In the genomic region with DNA sequence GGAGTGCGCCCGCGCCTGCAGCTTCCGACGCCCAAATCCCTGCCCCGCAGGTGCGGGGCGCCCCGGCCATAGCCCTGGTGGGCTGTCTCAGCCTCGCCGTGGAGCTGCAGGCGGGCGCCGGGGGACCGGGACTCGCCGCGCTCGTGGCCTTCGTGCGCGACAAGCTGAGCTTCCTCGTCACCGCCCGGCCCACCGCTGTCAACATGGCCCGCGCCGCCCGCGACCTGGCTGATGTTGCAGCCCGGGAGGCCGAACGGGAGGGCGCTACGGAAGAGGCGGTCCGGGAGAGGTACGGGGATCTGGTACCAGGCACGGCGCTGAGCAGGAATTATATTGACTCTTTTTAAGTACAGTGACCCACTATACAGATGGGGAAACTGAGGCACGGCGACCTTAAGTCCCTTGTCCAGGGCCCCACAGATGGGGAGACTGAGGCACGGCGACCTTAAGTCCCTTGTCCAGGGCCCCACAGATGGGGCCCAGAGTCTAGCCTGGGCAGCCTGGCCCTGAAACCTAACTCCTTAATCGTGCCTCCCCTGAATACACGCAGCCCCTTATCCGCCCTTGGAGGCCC, we compare ENCODE assay signal across 8 cellular contexts. TPM values are rescaled to one million over a fixed set of nuclear protein-coding genes. Genes with fewer than 3 reads are reported as not detected.
DNase-seq lines count a peak whose midpoint lies in the region; ATAC-seq, FAIRE-seq and TF ChIP-seq lines count a peak whose summit lies in the region.

No MANE protein-coding gene starts in this region.

- H3K4me1 Mint-ChIP-seq in activated CD4-positive, alpha-beta memory T cell treated with anti-CD3 and anti-CD28 coated beads, Interleukin-2, amount 10 ng/mL, durations not matched to agents 7 days and 5 days, result peaks cover 12% of the 10 kb centered on the region
- peaks cover 8 to 25% (median 18%) of the 10 kb centered on the region in 7 donors for H3K4me1 Mint-ChIP-seq in naive thymus-derived CD4-positive, alpha-beta T cell

- H3K4me3 Mint-ChIP-seq in activated CD4-positive, alpha-beta memory T cell treated with anti-CD3 and anti-CD28 coated beads, Interleukin-2, amount 10 ng/mL, durations not matched to agents 7 days and 5 days, result peak overlapping the region; percentile 78
- H3K4me3 Mint-ChIP-seq in naive thymus-derived CD4-positive, alpha-beta T cell, result peak overlapping the region; percentile 76 to 94 (median 90)

- DNase-seq in HK-2 (ENCODE audit: unreplicated experiment) (peak; percentile 38), endothelial cell of umbilical vein (ENCODE audit: low read depth, low spot score) (no peak), hippocampal formation (lab: John Stamatoyannopoulos, UW) (no peak), NCI-H1694 treated with DMSO at 0.1 percent for 48 hours (lab: John Stamatoyannopoulos, UW) (no peak)
- peak; percentile 41 for DNase-seq in activated CD4-positive, alpha-beta memory T cell treated with anti-CD3 and anti-CD28 coated beads, Interleukin-2, amount 10 ng/mL, durations not matched to agents 7 days and 5 days
- peak in 8 of 9 donors; percentile 14 to 46 (median 32) for DNase-seq in naive thymus-derived CD4-positive, alpha-beta T cell

- H3K27me3 Mint-ChIP-seq in activated CD4-positive, alpha-beta memory T cell treated with anti-CD3 and anti-CD28 coated beads, Interleukin-2, amount 10 ng/mL, durations not matched to agents 7 days and 5 days, result no peaks in the 10 kb centered on the region
- H3K27me3 Mint-ChIP-seq in naive thymus-derived CD4-positive, alpha-beta T cell, result no peaks in the 10 kb centered on the region

- H3K9me1 ChIP-seq in endothelial cell of umbilical vein (replicated peaks; ENCODE audit: control insufficient read depth, extremely low read depth, insufficient read depth, low read length), result no peaks in the 10 kb centered on the region

- peak; percentile 71 for ATAC-seq in naive thymus-derived CD4-positive, alpha-beta T cell
- ATAC-seq in HG03342 (IDR thresholded peaks at IDR 0.05; ENCODE audit: unreplicated experiment), result no peak

- BruUV-seq in endothelial cell of umbilical vein (replicated peaks; lab: Mats Ljungman, UMichigan), result no TSS peak

- H3K27ac Mint-ChIP-seq in activated CD4-positive, alpha-beta memory T cell treated with anti-CD3 and anti-CD28 coated beads, Interleukin-2, amount 10 ng/mL, durations not matched to agents 7 days and 5 days, result no peak overlapping the region
- peak overlapping the region; percentile 75 to 94 (median 89) for H3K27ac Mint-ChIP-seq in naive thymus-derived CD4-positive, alpha-beta T cell

- FAIRE-seq in endothelial cell of umbilical vein (lab: Jason Lieb, UNC), result peak; percentile 37

- H3K79me2 ChIP-seq in endothelial cell of umbilical vein (ENCODE audit: control insufficient read depth, insufficient read depth, low read length), result peaks cover 23% of the 10 kb centered on the region

- intact Hi-C loops in endothelial cell of umbilical vein (cut with micrococcal nuclease), result loop anchor here (1.0 to 2.0 kb wide), 2 partner anchors 9 to 16 kb away; a partner anchor contains a TSS
- intact Hi-C loops in naive thymus-derived CD4-positive, alpha-beta T cell (cut with micrococcal nuclease), result loop anchor here (1.0 to 2.0 kb wide), 2 partner anchors 16 to 18 kb away; a partner anchor contains a TSS

- peak overlapping the region; percentile 93 for H3K4me2 ChIP-seq in endothelial cell of umbilical vein (ENCODE audit: insufficient read depth, low read length)

- H3K9me3 Mint-ChIP-seq in activated CD4-positive, alpha-beta memory T cell treated with anti-CD3 and anti-CD28 coated beads, Interleukin-2, amount 10 ng/mL, durations not matched to agents 7 days and 5 days, result no peaks in the 10 kb centered on the region
- no peaks in the 10 kb centered on the region for H3K9me3 Mint-ChIP-seq in naive thymus-derived CD4-positive, alpha-beta T cell

- H3K36me3 ChIP-seq in endothelial cell of umbilical vein (ENCODE audit: control insufficient read depth in 2 of 2, extremely low read depth in 1 of 2, insufficient read depth in 2 of 2, low read length in 2 of 2), result peaks cover 10 to 31% of the 10 kb centered on the region in 2 experiments
- peaks cover 0 to 42% (median 3%) of the 10 kb centered on the region in 3 experiments for H3K36me3 ChIP-seq in naive thymus-derived CD4-positive, alpha-beta T cell (ENCODE audit: control insufficient read depth in 2 of 3, insufficient read depth in 3 of 3, low read length in 3 of 3)

- peak overlapping the region; percentile 56 to 79 (median 65) for H3K4me3 ChIP-seq in endothelial cell of umbilical vein (replicated peaks in 1 of 3; ENCODE audit: insufficient read depth in 1 of 3, low read depth in 1 of 3, low read length in 3 of 3)
- peak overlapping the region; percentile 54 for H3K4me3 ChIP-seq in naive thymus-derived CD4-positive, alpha-beta T cell (ENCODE audit: low read length)

- no peaks in the 10 kb centered on the region for H3K9me3 ChIP-seq in endothelial cell of umbilical vein (replicated peaks; ENCODE audit: control insufficient read depth, insufficient read depth, low read length)
- no peaks in the 10 kb centered on the region for H3K9me3 ChIP-seq in naive thymus-derived CD4-positive, alpha-beta T cell (ENCODE audit: control insufficient read depth in 2 of 3, low read length in 3 of 3)

- dilution Hi-C loops in endothelial cell of umbilical vein (cut with MboI; ENCODE audit: extremely low pct_ligation_motif_present, low sequenced_read_pairs), result no loop called here

- peaks cover 12% of the 10 kb centered on the region for H3K4me1 ChIP-seq in endothelial cell of umbilical vein (ENCODE audit: control insufficient read depth, extremely low read depth, insufficient read depth, low read length)
- H3K4me1 ChIP-seq in naive thymus-derived CD4-positive, alpha-beta T cell (ENCODE audit: control insufficient read depth in 2 of 2, insufficient read depth in 2 of 2, low read length in 2 of 2), result peaks cover 0 to 11% of the 10 kb centered on the region in 2 donors

- peaks cover 13% of the 10 kb centered on the region for H3K36me3 Mint-ChIP-seq in activated CD4-positive, alpha-beta memory T cell treated with anti-CD3 and anti-CD28 coated beads, Interleukin-2, amount 10 ng/mL, durations not matched to agents 7 days and 5 days (ENCODE audit: low read depth)
- peaks cover 0 to 12% (median 4%) of the 10 kb centered on the region in 5 donors for H3K36me3 Mint-ChIP-seq in naive thymus-derived CD4-positive, alpha-beta T cell

- no peaks in the 10 kb centered on the region for H4K20me1 ChIP-seq in endothelial cell of umbilical vein (replicated peaks; ENCODE audit: control insufficient read depth, extremely low read depth, insufficient read depth, low read length)

- TF ChIP-seq POLR2A in endothelial cell of umbilical vein (IDR thresholded peaks at IDR 0.05; ENCODE audit: low read depth, low read length), result no peak

- H3K9ac ChIP-seq in endothelial cell of umbilical vein (replicated peaks; ENCODE audit: extremely low read depth, insufficient read depth, low read length), result peak overlapping the region; percentile 68

- POLR2A ChIA-PET in activated CD4-positive, alpha-beta memory T cell treated with anti-CD3 and anti-CD28 coated beads, Interleukin-2, amount 10 ng/mL, durations not matched to agents 7 days and 5 days (lab: Charles Lee), result interaction anchor here (0.9 to 4.5 kb wide), 4 partner anchors 9 to 97 kb away, joined by 3 to 34 read pairs (median 11); a partner anchor contains a TSS
- POLR2A ChIA-PET in endothelial cell of umbilical vein (lab: Charles Lee), result interaction anchor here (0.6 to 1.4 kb wide), 3 partner anchors 9 to 39 kb away, joined by 3 to 5 read pairs (median 3); a partner anchor contains a TSS
- POLR2A ChIA-PET in naive thymus-derived CD4-positive, alpha-beta T cell (lab: Charles Lee), result interaction anchor here (1.4 kb wide), 3 partner anchors 8 to 241 kb away, joined by 3 to 12 read pairs (median 6); a partner anchor contains a TSS

- no peaks in the 10 kb centered on the region for H3K27me3 ChIP-seq in endothelial cell of umbilical vein (ENCODE audit: control insufficient read depth in 2 of 2, insufficient read depth in 2 of 2, low read length in 2 of 2)
- no peaks in the 10 kb centered on the region for H3K27me3 ChIP-seq in naive thymus-derived CD4-positive, alpha-beta T cell (ENCODE audit: control insufficient read depth in 2 of 2, insufficient read depth in 2 of 2, low read length in 2 of 2)

- CTCF ChIA-PET in activated CD4-positive, alpha-beta memory T cell treated with anti-CD3 and anti-CD28 coated beads, Interleukin-2, amount 10 ng/mL, durations not matched to agents 7 days and 5 days (lab: Charles Lee), result interaction anchor here (1.0 to 2.3 kb wide), 2 partner anchors 9 to 97 kb away, joined by 3 to 9 read pairs; a partner anchor contains a TSS
- CTCF ChIA-PET in endothelial cell of umbilical vein (lab: Charles Lee), result interaction anchor here (0.8 to 1.4 kb wide), 10 partner anchors 8 to 97 kb away, joined by 3 to 6 read pairs (median 4); a partner anchor contains a TSS
- CTCF ChIA-PET in naive thymus-derived CD4-positive, alpha-beta T cell (lab: Charles Lee), result interaction anchor here (0.6 kb wide), 1 partner anchor 724 kb away, joined by 3 read pairs; no protein-coding TSS in a partner anchor

- H2AFZ ChIP-seq in endothelial cell of umbilical vein (ENCODE audit: low read depth, low read length), result peak overlapping the region; percentile 38

- no peak for TF ChIP-seq CTCF in C4-2B (conservative IDR thresholded peaks at IDR 0.05)
- TF ChIP-seq CTCF in endothelial cell of umbilical vein (IDR thresholded peaks at IDR 0.05; ENCODE audit: extremely low read depth in 1 of 2, insufficient read depth in 1 of 2, low read depth in 1 of 2, low read length in 2 of 2), result no peak

- H3K27ac ChIP-seq in C4-2B, result peak overlapping the region; percentile 78
- no peak overlapping the region for H3K27ac ChIP-seq in endothelial cell of umbilical vein (ENCODE audit: insufficient read depth, low read depth, low read length)
- peak overlapping the region; percentile 63 for H3K27ac ChIP-seq in naive thymus-derived CD4-positive, alpha-beta T cell (ENCODE audit: low read depth, low read length)

RNA-seq across cellular contexts. Expression of a gene that starts 0.6 kb away (rescaled TPM):
- total RNA-seq in activated CD4-positive, alpha-beta memory T cell treated with anti-CD3 and anti-CD28 coated beads, Interleukin-2, amount 10 ng/mL, durations not matched to agents 7 days and 5 days, result 10 to 100 TPM; 22.4 to 22.7 TPM
- 42.3 and 56.2 TPM in 2 replicates for total RNA-seq in endothelial cell of umbilical vein
- 63.2 and 82.4 TPM in 2 replicates for polyA plus RNA-seq in endothelial cell of umbilical vein
- 17.6 and 29.1 TPM in 2 replicates for polyA plus RNA-seq in endothelial cell of umbilical vein (2011; cell fraction: cytosol; rRNA removed)
- 216 and 219 TPM in 2 replicates for polyA plus RNA-seq in endothelial cell of umbilical vein (2011; cell fraction: nucleus; rRNA removed)
- polyA plus RNA-seq in endothelial cell of umbilical vein (2012), result 30.3 and 33.4 TPM in 2 replicates
- 33.9 and 34.1 TPM in 2 replicates for polyA minus RNA-seq in endothelial cell of umbilical vein
- 31.9 TPM for polyA minus RNA-seq in endothelial cell of umbilical vein (2011; cell fraction: cytosol; rRNA and poly(A)+ RNA removed)
- polyA minus RNA-seq in endothelial cell of umbilical vein (2011; cell fraction: nucleus; rRNA and poly(A)+ RNA removed), result 24.6 and 33.9 TPM in 2 replicates
- total RNA-seq in naive thymus-derived CD4-positive, alpha-beta T cell, result 10 to 100 TPM; 29.1 to 56.2 (median 49.2) TPM
- polyA plus RNA-seq in naive thymus-derived CD4-positive, alpha-beta T cell, result 10 to 100 TPM in 1 of 2 donors, 1 to 10 TPM in 1; 7.1 to 22.4 TPM

RNA-seq across cellular contexts. Expression of a gene that starts 9.3 kb away (rescaled TPM):
- 10 to 100 TPM; 79.4 to 83.7 TPM for total RNA-seq in activated CD4-positive, alpha-beta memory T cell treated with anti-CD3 and anti-CD28 coated beads, Interleukin-2, amount 10 ng/mL, durations not matched to agents 7 days and 5 days
- total RNA-seq in endothelial cell of umbilical vein, result 113 and 126 TPM in 2 replicates
- 205 and 239 TPM in 2 replicates for polyA plus RNA-seq in endothelial cell of umbilical vein
- 241 and 294 TPM in 2 replicates for polyA plus RNA-seq in endothelial cell of umbilical vein (2011; cell fraction: cytosol; rRNA removed)
- 83.4 and 87.2 TPM in 2 replicates for polyA plus RNA-seq in endothelial cell of umbilical vein (2011; cell fraction: nucleus; rRNA removed)
- polyA plus RNA-seq in endothelial cell of umbilical vein (2012), result 223 and 226 TPM in 2 replicates
- 55.5 and 59.5 TPM in 2 replicates for polyA minus RNA-seq in endothelial cell of umbilical vein
- 78.4 TPM for polyA minus RNA-seq in endothelial cell of umbilical vein (2011; cell fraction: cytosol; rRNA and poly(A)+ RNA removed)
- polyA minus RNA-seq in endothelial cell of umbilical vein (2011; cell fraction: nucleus; rRNA and poly(A)+ RNA removed), result 11.5 and 12.9 TPM in 2 replicates
- total RNA-seq in naive thymus-derived CD4-positive, alpha-beta T cell, result 100 to 1,000 TPM in 1 of 5 experiments, 10 to 100 TPM in 4; 57.2 to 108 (median 86.2) TPM
- 100 to 1,000 TPM; 203 to 289 TPM for polyA plus RNA-seq in naive thymus-derived CD4-positive, alpha-beta T cell

RNA-seq across cellular contexts. Expression of a gene that starts 30.3 kb away (rescaled TPM):
- 10 to 100 TPM; 10.1 to 10.4 TPM for total RNA-seq in activated CD4-positive, alpha-beta memory T cell treated with anti-CD3 and anti-CD28 coated beads, Interleukin-2, amount 10 ng/mL, durations not matched to agents 7 days and 5 days
- total RNA-seq in endothelial cell of umbilical vein, result 23.1 and 26.6 TPM in 2 replicates
- polyA plus RNA-seq in endothelial cell of umbilical vein, result 12.7 and 14.9 TPM in 2 replicates
- polyA plus RNA-seq in endothelial cell of umbilical vein (2011; cell fraction: cytosol; rRNA removed), result 8.0 and 11.1 TPM in 2 replicates
- 11.2 and 13.0 TPM in 2 replicates for polyA plus RNA-seq in endothelial cell of umbilical vein (2011; cell fraction: nucleus; rRNA removed)
- 7.9 and 16.2 TPM in 2 replicates for polyA plus RNA-seq in endothelial cell of umbilical vein (2012)
- polyA minus RNA-seq in endothelial cell of umbilical vein, result 13.0 and 15.9 TPM in 2 replicates
- 3.5 TPM for polyA minus RNA-seq in endothelial cell of umbilical vein (2011; cell fraction: cytosol; rRNA and poly(A)+ RNA removed)
- 8.1 and 16.3 TPM in 2 replicates for polyA minus RNA-seq in endothelial cell of umbilical vein (2011; cell fraction: nucleus; rRNA and poly(A)+ RNA removed)
- total RNA-seq in naive thymus-derived CD4-positive, alpha-beta T cell, result 1 to 10 TPM; 4.8 to 7.8 (median 5.9) TPM
- 1 to 10 TPM in 1 of 2 donors, under 1 TPM in 1; 0.73 to 1.6 TPM for polyA plus RNA-seq in naive thymus-derived CD4-positive, alpha-beta T cell

Comparison
In these comparisons a context has a peak if more than half of its experiments do, and no peak if none do; other contexts are left out.
1. DNase-seq: peak in HK-2 (single experiment), activated CD4-positive, alpha-beta memory T cell treated with anti-CD3 and anti-CD28 coated beads, Interleukin-2, amount 10 ng/mL, durations not matched to agents 7 days and 5 days (single experiment) and naive thymus-derived CD4-positive, alpha-beta T cell (8 of 9); none in endothelial cell of umbilical vein (single experiment), hippocampal formation (0 of 2) and NCI-H1694 treated with DMSO at 0.1 percent for 48 hours (single experiment).